22 cellular contexts compared by ENCODE assay signal in the genomic region with DNA sequence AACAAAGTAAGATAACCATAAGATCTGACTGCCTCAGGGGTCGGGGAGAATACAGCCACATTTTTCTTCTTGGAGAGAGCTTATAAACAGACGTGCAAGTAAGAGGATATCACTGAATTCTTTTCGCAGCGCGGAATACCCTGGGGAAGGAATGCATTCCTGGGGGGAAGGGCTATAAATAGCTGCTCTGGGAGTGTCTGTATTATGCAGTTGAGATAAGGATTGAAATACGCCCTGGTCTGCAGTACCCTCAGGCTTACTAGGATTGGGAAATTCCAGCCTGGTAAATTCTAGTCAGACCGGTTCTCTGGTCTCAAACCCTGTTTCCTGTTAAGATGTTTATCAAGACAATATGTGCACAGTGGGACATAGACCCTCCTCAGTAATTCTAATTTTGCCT.
DNase-seq lines count a peak whose midpoint lies in the region; ATAC-seq, FAIRE-seq and TF ChIP-seq lines count a peak whose summit lies in the region.
"Had no signal": no experiment of that assay in that cellular context is flagged by ENCODE, and none has a peak within 500 bp of the region (broad histone marks: within the 10 kb centered on the region; RNA-seq: fewer than 3 reads in every experiment).

No MANE protein-coding gene starts in this region.

- H2BK20ac ChIP-seq in H9 (ENCODE audit: low read depth, low read length, poor library complexity, severe bottlenecking): no peak overlapping the region

- no peak overlapping the region for H3K4ac ChIP-seq in H9 (ENCODE audit: low read depth, low read length)

- H3K4me3 ChIP-seq in RWPE2 (ENCODE audit: severe bottlenecking) (no peak overlapping the region), fibroblast of pulmonary artery (replicated peaks; ENCODE audit: low read depth, low read length) (no peak overlapping the region), heart right ventricle (no peak overlapping the region)
- H3K4me3 ChIP-seq: BLaER1, SJSA1, transverse colon had no signal

- no peak overlapping the region for H3K56ac ChIP-seq in H9 (ENCODE audit: insufficient read length, low read depth, low read length)

- TF ChIP-seq CTCF in H9 (conservative IDR thresholded peaks at IDR 0.05) (no peak), RWPE2 (IDR thresholded peaks at IDR 0.05; ENCODE audit: poor library complexity, severe bottlenecking) (no peak), fibroblast of pulmonary artery (IDR thresholded peaks at IDR 0.05; ENCODE audit: low read length, missing control alignments) (no peak), heart right ventricle (IDR thresholded peaks at IDR 0.05) (no peak)

- DNase-seq in H9: no peak
- no peak for DNase-seq in RWPE2 (ENCODE audit: low spot score)
- DNase-seq in fibroblast of pulmonary artery (ENCODE audit: low read depth): peak; percentile 79
- peak; percentile 12 for DNase-seq in myocyte (ENCODE audit: low read depth)
- no peak for DNase-seq in RCC 7860 (ENCODE audit: low spot score)
- DNase-seq in NCI-H2081 treated with DMSO at 0.1 percent for 48 hours (lab: John Stamatoyannopoulos, UW): no peak
- DNase-seq in heart right ventricle: no peak
- DNase-seq: activated CD4-positive, alpha-beta T cell treated with anti-CD3 and anti-CD28 coated beads for 1 hour; activated CD8-positive, alpha-beta memory T cell treated with anti-CD3 and anti-CD28 coated beads, Interleukin-2, amount 10 ng/mL, durations not matched to agents 7 days and 5 days; amygdala; DMS153; GOT3; kidney; NCI-H1417 treated with DMSO at 0.1 percent for 48 hours; stimulated activated CD4-positive, alpha-beta T cell treated with anti-CD3 and anti-CD28 coated beads, Interleukin-15, amount 100 ng/mL, for 24 hours; stimulated activated naive CD4-positive, alpha-beta T cell; transverse colon had no signal

- intact Hi-C loops in heart right ventricle (cut with DNase I): no loop called here

- H4K5ac ChIP-seq in H9 (ENCODE audit: insufficient read length, low read depth, low read length): no peak overlapping the region

- peaks cover 12 to 24% (median 12%) of the 10 kb centered on the region in 3 experiments for H3K36me3 Mint-ChIP-seq in H9 (ENCODE audit: insufficient read depth in 1 of 3, low read depth in 3 of 3)
- H3K36me3 Mint-ChIP-seq: activated CD8-positive, alpha-beta memory T cell treated with anti-CD3 and anti-CD28 coated beads, Interleukin-2, amount 10 ng/mL, durations not matched to agents 7 days and 5 days had no signal

- no peak overlapping the region for H3K23ac ChIP-seq in H9 (ENCODE audit: insufficient read length, low read depth, low read length)

- no peaks in the 10 kb centered on the region for H3K4me1 ChIP-seq in H9 (ENCODE audit: insufficient read depth, low read length)
- H3K4me1 ChIP-seq in RWPE2 (ENCODE audit: insufficient read depth, poor library complexity, severe bottlenecking): peaks cover 10% of the 10 kb centered on the region
- no peaks in the 10 kb centered on the region for H3K4me1 ChIP-seq in heart right ventricle
- H3K4me1 ChIP-seq: BLaER1, SJSA1, transverse colon had no signal

- H3K4me1 Mint-ChIP-seq in H9: no peaks in the 10 kb centered on the region; a peak in 1 of 4 replicates
- H3K4me1 Mint-ChIP-seq: activated CD8-positive, alpha-beta memory T cell treated with anti-CD3 and anti-CD28 coated beads, Interleukin-2, amount 10 ng/mL, durations not matched to agents 7 days and 5 days had no signal

- H3K27me3 ChIP-seq in H9 (ENCODE audit: insufficient read depth, low read length) (no peaks in the 10 kb centered on the region), RWPE2 (ENCODE audit: insufficient read depth, poor library complexity, severe bottlenecking) (no peaks in the 10 kb centered on the region), heart right ventricle (no peaks in the 10 kb centered on the region)
- H3K27me3 ChIP-seq: BLaER1, SJSA1, transverse colon had no signal

- H3K9me3 ChIP-seq in H9 (ENCODE audit: control insufficient read depth, low read depth, low read length): peaks cover 14% of the 10 kb centered on the region
- H3K9me3 ChIP-seq in RWPE2 (ENCODE audit: severe bottlenecking): peaks cover 5% of the 10 kb centered on the region
- H3K9me3 ChIP-seq in heart right ventricle: peaks cover 0 to 31% (median 0%) of the 10 kb centered on the region in 11 donors
- H3K9me3 ChIP-seq: BLaER1 had no signal

- H2AK5ac ChIP-seq in H9 (ENCODE audit: insufficient read length, low read length): no peak overlapping the region

- H3K36me3 ChIP-seq in RWPE2 (ENCODE audit: low read depth): no peaks in the 10 kb centered on the region
- no peaks in the 10 kb centered on the region for H3K36me3 ChIP-seq in heart right ventricle
- H3K36me3 ChIP-seq: BLaER1, SJSA1, transverse colon had no signal

- H3K9ac ChIP-seq in H9 (ENCODE audit: extremely low read depth, insufficient read length, low read length): no peak overlapping the region
- H3K9ac ChIP-seq: BLaER1 had no signal

- H4K91ac ChIP-seq in H9 (ENCODE audit: insufficient read length, low read depth, low read length): no peak overlapping the region

- H2BK12ac ChIP-seq in H9 (ENCODE audit: insufficient read length, low read depth, low read length): no peak overlapping the region

- H3K18ac ChIP-seq in H9 (ENCODE audit: insufficient read length, low read depth, low read length): no peak overlapping the region

- H3K9me3 Mint-ChIP-seq in H9: peaks cover 16 to 21% of the 10 kb centered on the region in 2 experiments

- H3T11ph ChIP-seq in H9 (ENCODE audit: low read length): no peak overlapping the region

- H3K79me1 ChIP-seq in H9 (ENCODE audit: insufficient read depth, low read depth, low read length, poor library complexity, severe bottlenecking): no peaks in the 10 kb centered on the region

- no peak overlapping the region for H2BK5ac ChIP-seq in H9 (ENCODE audit: insufficient read length, low read length)

- H2BK120ac ChIP-seq in H9 (ENCODE audit: low read depth, low read length, poor library complexity, severe bottlenecking): no peak overlapping the region

- no peaks in the 10 kb centered on the region for H3K23me2 ChIP-seq in H9 (ENCODE audit: insufficient read length, low read depth, low read length, poor library complexity, severe bottlenecking)

- H3K14ac ChIP-seq in H9 (ENCODE audit: insufficient read depth, low read length): no peak overlapping the region

- no CpG with 5 or more reads among the region's 7 CpGs for WGBS in H9 (ENCODE audit: extremely low coverage, insufficient read length, low lambda C conversion rate)
- 23 to 24% methylated on average over 7 of the region's 7 CpGs for WGBS in heart right ventricle, 2 donors

- no peak overlapping the region for H2BK15ac ChIP-seq in H9 (ENCODE audit: low read depth, low read length)

- ATAC-seq in RWPE2 (ENCODE audit: low read depth) (peak; percentile 57; the same call in 2 of the 3 replicates), heart right ventricle (no peak), HG03521 (IDR thresholded peaks at IDR 0.05; ENCODE audit: unreplicated experiment) (no peak)
- ATAC-seq: activated CD8-positive, alpha-beta memory T cell treated with anti-CD3 and anti-CD28 coated beads, Interleukin-2, amount 10 ng/mL, durations not matched to agents 7 days and 5 days had no signal

- no peaks in the 10 kb centered on the region for H4K20me1 ChIP-seq in H9 (ENCODE audit: control insufficient read depth, insufficient read depth, insufficient read length)
- H4K20me1 ChIP-seq: BLaER1 had no signal

- no peaks in the 10 kb centered on the region for H3K79me2 ChIP-seq in H9 (ENCODE audit: insufficient read depth, low read length)

- no peaks in the 10 kb centered on the region for H3K27me3 Mint-ChIP-seq in H9 (ENCODE audit: low read depth)
- H3K27me3 Mint-ChIP-seq: activated CD8-positive, alpha-beta memory T cell treated with anti-CD3 and anti-CD28 coated beads, Interleukin-2, amount 10 ng/mL, durations not matched to agents 7 days and 5 days had no signal

- no peak overlapping the region for H4K8ac ChIP-seq in H9 (replicated peaks; ENCODE audit: insufficient read length, low read depth, low read length)

- no peak overlapping the region for H3K4me3 Mint-ChIP-seq in H9
- H3K4me3 Mint-ChIP-seq: activated CD8-positive, alpha-beta memory T cell treated with anti-CD3 and anti-CD28 coated beads, Interleukin-2, amount 10 ng/mL, durations not matched to agents 7 days and 5 days had no signal

- H2AFZ ChIP-seq in H9 (ENCODE audit: low read length): no peak overlapping the region

- H3K4me2 ChIP-seq in H9 (ENCODE audit: insufficient read depth, insufficient read length, low read length): no peak overlapping the region
- H3K4me2 ChIP-seq: BLaER1 had no signal

- H3K27ac Mint-ChIP-seq in H9: peak overlapping the region in 2 of 3 experiments; percentile 31 to 67; a peak in 4 of 7 replicates
- H3K27ac Mint-ChIP-seq: activated CD8-positive, alpha-beta memory T cell treated with anti-CD3 and anti-CD28 coated beads, Interleukin-2, amount 10 ng/mL, durations not matched to agents 7 days and 5 days had no signal

- FAIRE-seq in RCC 7860 (lab: Jason Lieb, UNC): no peak
- FAIRE-seq: colon, endothelial cell of umbilical vein, kidney had no signal

- H3K27ac ChIP-seq in H9 (ENCODE audit: insufficient read length, low read depth, low read length) (no peak overlapping the region), RWPE2 (ENCODE audit: poor library complexity, severe bottlenecking) (peak overlapping the region; percentile 15), heart right ventricle (no peak overlapping the region)
- H3K27ac ChIP-seq: BLaER1, SJSA1, transverse colon had no signal

Comparison
In these comparisons a context has a peak if more than half of its experiments do, and no peak if none do; other contexts are left out.
1. DNase-seq: peak in fibroblast of pulmonary artery (single experiment) and myocyte (single experiment); none in H9 (single experiment), RWPE2 (single experiment), RCC 7860 (single experiment), NCI-H2081 treated with DMSO at 0.1 percent for 48 hours (single experiment) and heart right ventricle (0 of 2).